Comparison of ENCODE assay signal across 15 cellular contexts in the genomic region with DNA sequence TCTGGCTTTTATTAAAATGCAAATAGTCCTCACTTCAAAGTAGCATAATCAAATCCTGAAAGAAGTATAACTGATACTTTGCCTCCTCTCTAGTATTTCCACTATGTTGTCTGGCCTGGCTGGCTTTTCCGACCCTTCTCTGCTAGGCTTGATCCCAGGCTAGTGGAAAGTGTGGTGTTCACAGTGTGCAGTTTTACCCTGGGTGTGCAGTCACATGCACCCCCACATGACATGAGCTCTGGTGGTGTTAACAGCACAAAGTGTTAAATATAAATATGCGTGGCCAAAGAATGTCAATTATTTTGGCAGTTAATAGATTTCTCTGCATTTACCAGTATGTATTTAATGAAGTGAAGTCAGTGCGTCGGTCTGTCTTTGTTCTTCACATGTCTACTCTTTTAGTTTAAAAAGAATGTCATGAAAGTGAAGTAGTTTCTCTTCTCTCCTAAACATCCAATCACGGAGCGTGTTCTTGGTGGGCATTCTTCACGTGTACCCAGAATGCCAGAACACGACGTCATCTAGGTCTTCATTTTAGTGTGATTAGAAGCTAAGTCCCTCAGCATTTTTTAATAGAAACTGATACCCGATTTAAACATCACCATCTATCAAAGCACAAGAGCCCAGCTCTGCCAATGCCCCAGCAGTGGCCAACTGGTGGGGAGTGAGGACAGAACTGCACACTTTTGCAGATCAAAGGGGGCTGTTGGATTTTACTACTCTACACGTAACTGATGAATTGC.
DNase-seq lines count a peak whose midpoint lies in the region; ATAC-seq and TF ChIP-seq lines count a peak whose summit lies in the region.
"Had no signal": no experiment of that assay in that cellular context is flagged by ENCODE, and none has a peak within 500 bp of the region (broad histone marks: within the 10 kb centered on the region; RNA-seq: fewer than 3 reads in every experiment).

No MANE protein-coding gene starts in this region.

- DNase-seq in NCI-H1694 treated with DMSO at 0.1 percent for 48 hours (lab: John Stamatoyannopoulos, UW) = no peak
- no peak for DNase-seq in amniotic stem cell (lab: John Stamatoyannopoulos, UW)
- DNase-seq in left colon = no peak
- DNase-seq: CD4-positive, alpha-beta memory T cell; effector CD8-positive, alpha-beta T cell; H9; NCI-H1436; stimulated activated CD4-positive, alpha-beta T cell treated with anti-CD3 and anti-CD28 coated beads, Interleukin-4, amount 100 ng/mL, for 1 hour; stimulated activated naive CD4-positive, alpha-beta T cell had no signal

- H3K4me1 ChIP-seq in Loucy (ENCODE audit: insufficient read depth, low read length, poor library complexity, severe bottlenecking) (peaks cover 24% of the 10 kb centered on the region), muscle layer of duodenum (ENCODE audit: control insufficient read depth in 1 of 2, insufficient read depth in 2 of 2, low read length in 2 of 2) (peaks cover 31 to 70% of the 10 kb centered on the region in 2 donors)

- H3K4me3 ChIP-seq in Loucy (ENCODE audit: low read length, poor library complexity, severe bottlenecking) (peak overlapping the region; percentile 19), muscle layer of duodenum (ENCODE audit: low read depth in 1 of 2, low read length in 2 of 2) (no peak overlapping the region)
- H3K4me3 ChIP-seq: left lung, SK-N-MC had no signal

- peak overlapping the region in 3 of 5 experiments; percentile 72 to 78 (median 76) for H3K27ac Mint-ChIP-seq in brain
- H3K27ac Mint-ChIP-seq: CD4-positive, alpha-beta memory T cell had no signal

- H3K9ac ChIP-seq in Loucy (ENCODE audit: low read depth, low read length, poor library complexity, severe bottlenecking) = peak overlapping the region; percentile 48

- peak overlapping the region; percentile 62 for H3K4me2 ChIP-seq in Loucy (ENCODE audit: low read depth, low read length, poor library complexity, severe bottlenecking)

- peak overlapping the region in 4 of 5 experiments; percentile 3 to 43 (median 26) for H3K4me3 Mint-ChIP-seq in brain
- H3K4me3 Mint-ChIP-seq: CD4-positive, alpha-beta memory T cell; H9 had no signal

- peaks cover 62% of the 10 kb centered on the region for H3K4me1 Mint-ChIP-seq in brain
- H3K4me1 Mint-ChIP-seq: CD4-positive, alpha-beta memory T cell had no signal

- H3K27me3 ChIP-seq in Loucy (ENCODE audit: insufficient read depth, low read length, poor library complexity, severe bottlenecking) (no peaks in the 10 kb centered on the region), muscle layer of duodenum (ENCODE audit: low read depth, low read length) (no peaks in the 10 kb centered on the region)
- H3K27me3 ChIP-seq: left lung had no signal

- TF ChIP-seq CTCF in Loucy (conservative IDR thresholded peaks at IDR 0.05; ENCODE audit: low read length) = no peak
- TF ChIP-seq CTCF in brain (conservative IDR thresholded peaks at IDR 0.05) = no peak

- H3K9me3 Mint-ChIP-seq in brain = no peaks in the 10 kb centered on the region
- H3K9me3 Mint-ChIP-seq: CD4-positive, alpha-beta memory T cell; H9 had no signal

- H3F3A ChIP-seq in Loucy (ENCODE audit: low read depth) = no peaks in the 10 kb centered on the region

- ATAC-seq in left colon = no peak

- H3K27ac ChIP-seq in muscle layer of duodenum (ENCODE audit: low read length) = peak overlapping the region; percentile 14
- peak overlapping the region; percentile 94 for H3K27ac ChIP-seq in temporal lobe (ENCODE audit: low read depth, low read length)
- H3K27ac ChIP-seq: SK-N-MC had no signal

- intact Hi-C loops in left colon (cut with DNase I, micrococcal nuclease) = no loop called here

- H3K36me3 ChIP-seq in Loucy (ENCODE audit: insufficient read depth, low read length) = no peaks in the 10 kb centered on the region
- no peaks in the 10 kb centered on the region for H3K36me3 ChIP-seq in muscle layer of duodenum (ENCODE audit: control insufficient read depth in 1 of 2, insufficient read depth in 2 of 2, low read length in 2 of 2)
- H3K36me3 ChIP-seq: left lung had no signal

- no peaks in the 10 kb centered on the region for H3K27me3 Mint-ChIP-seq in brain
- H3K27me3 Mint-ChIP-seq: CD4-positive, alpha-beta memory T cell had no signal

- no peaks in the 10 kb centered on the region for H3K9me2 ChIP-seq in Loucy (replicated peaks; ENCODE audit: low read depth, low read length)

- no peak overlapping the region for H2AFZ ChIP-seq in Loucy (ENCODE audit: low read length)

- peaks cover 19% of the 10 kb centered on the region for H3K36me3 Mint-ChIP-seq in brain

- no peaks in the 10 kb centered on the region for H3K79me2 ChIP-seq in Loucy (ENCODE audit: insufficient read depth, low read length)

- no peaks in the 10 kb centered on the region for H3K9me3 ChIP-seq in Loucy (ENCODE audit: insufficient read depth, low read depth, low read length)
- no peaks in the 10 kb centered on the region for H3K9me3 ChIP-seq in muscle layer of duodenum (ENCODE audit: control insufficient read depth in 1 of 2, low read length in 2 of 2)
- H3K9me3 ChIP-seq: left lung had no signal

- H4K20me1 ChIP-seq in Loucy (ENCODE audit: insufficient read depth, low read length, poor library complexity, severe bottlenecking) = no peaks in the 10 kb centered on the region
